ENCODE assay signal across 8 cellular contexts in the genomic region with DNA sequence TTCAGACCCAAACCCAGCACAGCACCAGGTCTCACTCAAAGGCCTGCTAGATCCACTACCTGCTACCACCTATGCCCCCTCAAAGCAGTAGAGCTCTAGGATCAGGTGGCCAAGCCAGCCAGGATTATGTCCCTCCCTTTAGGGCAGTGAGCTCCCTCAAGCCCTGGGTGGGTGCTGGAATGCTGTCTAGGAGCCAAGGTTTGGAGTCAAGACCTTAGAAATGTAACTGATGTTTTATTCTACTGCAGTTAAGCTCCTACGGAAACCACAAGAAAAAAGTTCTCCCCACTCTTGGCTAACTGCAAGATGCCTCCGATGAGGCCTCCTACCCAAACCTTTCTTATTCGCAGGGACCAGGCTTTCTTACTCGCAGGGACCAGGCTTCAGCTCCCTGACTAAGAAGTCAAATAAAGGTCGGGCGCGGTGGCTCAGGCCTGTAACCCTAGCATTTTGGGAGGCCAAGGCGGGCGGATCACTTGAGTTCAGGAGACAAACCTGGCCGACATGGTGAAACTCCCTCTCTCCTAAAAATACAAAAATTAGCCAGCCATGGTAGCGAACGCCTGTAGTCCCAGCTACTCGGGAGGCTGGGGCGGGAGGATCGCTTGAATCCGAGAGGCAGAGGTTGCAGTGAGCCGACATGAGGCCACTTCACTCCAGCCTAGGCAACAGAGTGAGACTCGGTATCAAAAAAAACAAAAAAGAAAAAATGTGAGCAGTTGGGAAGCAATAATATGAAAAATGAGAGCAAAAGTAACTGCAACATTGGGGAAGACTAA. TPM values are rescaled to one million over a fixed set of nuclear protein-coding genes. Genes with fewer than 3 reads are reported as not detected.
DNase-seq lines count a peak whose midpoint lies in the region; ATAC-seq and TF ChIP-seq lines count a peak whose summit lies in the region.

No MANE protein-coding gene starts in this region.

- no peaks in the 10 kb centered on the region for H3K36me3 ChIP-seq in adipocyte (ENCODE audit: control insufficient read depth, insufficient read depth, low read length, severe bottlenecking)
- no peaks in the 10 kb centered on the region for H3K36me3 ChIP-seq in right lobe of liver
- no peaks in the 10 kb centered on the region for H3K36me3 ChIP-seq in tibial nerve

- POLR2A ChIA-PET in HEK293T (lab: Yijun Ruan, JAX), result interaction anchor here (0.6 to 5.7 kb wide), 59 partner anchors 9 to 438 kb away, joined by 3 to 244 read pairs (median 8); partner anchors contain the start of genes AARSD1, ARL4D, BRCA1 and DHX8

- CTCF ChIA-PET in HEK293T (lab: Yijun Ruan, JAX), result interaction anchor here (0.6 to 2.4 kb wide), 2 partner anchors 116 to 399 kb away, joined by 3 to 19 read pairs; partner anchors contain the start of gene DHX8

- H3K9me3 Mint-ChIP-seq in activated T-cell treated with anti-CD3 and anti-CD28 coated beads, Interleukin-2, amount 50 U/mL, for 4 hours, result no peaks in the 10 kb centered on the region

- peak overlapping the region; percentile 81 for H3K4me3 ChIP-seq in adipocyte (ENCODE audit: low read length)
- no peak overlapping the region for H3K4me3 ChIP-seq in right lobe of liver
- H3K4me3 ChIP-seq in tibial nerve, result peak overlapping the region in 1 of 4 donors; percentile 8

- H3K36me3 Mint-ChIP-seq in activated T-cell treated with anti-CD3 and anti-CD28 coated beads, Interleukin-2, amount 50 U/mL, for 4 hours (ENCODE audit: insufficient read depth), result no peaks in the 10 kb centered on the region

- H3K4me3 Mint-ChIP-seq in activated T-cell treated with anti-CD3 and anti-CD28 coated beads, Interleukin-2, amount 50 U/mL, for 4 hours, result peak overlapping the region; percentile 87

- no peaks in the 10 kb centered on the region for H3K9me3 ChIP-seq in adipocyte (ENCODE audit: control insufficient read depth, low read length)
- H3K9me3 ChIP-seq in right lobe of liver, result no peaks in the 10 kb centered on the region
- H3K9me3 ChIP-seq in tibial nerve, result no peaks in the 10 kb centered on the region

- H3K4me1 ChIP-seq in adipocyte (ENCODE audit: control insufficient read depth, insufficient read depth, low read length) (peaks cover 22% of the 10 kb centered on the region), right lobe of liver (peaks cover 0 to 10% (median 6%) of the 10 kb centered on the region in 4 donors), tibial nerve (peaks cover 0 to 32% (median 23%) of the 10 kb centered on the region in 4 donors)

- TF ChIP-seq POLR2A in right lobe of liver (IDR thresholded peaks at IDR 0.05), result no peak
- no peak for TF ChIP-seq POLR2A in tibial nerve (IDR thresholded peaks at IDR 0.05)

- H3K27ac ChIP-seq in right lobe of liver, result peak overlapping the region; percentile 99 to 100 (median 99)
- H3K27ac ChIP-seq in tibial nerve, result peak overlapping the region; percentile 97 to 100 (median 100)

- no peak for TF ChIP-seq EP300 in tibial nerve (IDR thresholded peaks at IDR 0.05)

- no peaks in the 10 kb centered on the region for H3K27me3 ChIP-seq in adipocyte (replicated peaks; ENCODE audit: control insufficient read depth, insufficient read depth, low read length)
- no peaks in the 10 kb centered on the region for H3K27me3 ChIP-seq in right lobe of liver
- H3K27me3 ChIP-seq in tibial nerve, result no peaks in the 10 kb centered on the region

- ATAC-seq in activated T-cell treated with anti-CD3 and anti-CD28 coated beads, Interleukin-2, amount 50 U/mL, for 4 hours, result no peak
- ATAC-seq in right lobe of liver (no peak), GM18517 (IDR thresholded peaks at IDR 0.05; ENCODE audit: unreplicated experiment) (no peak)

- H3K9ac ChIP-seq in adipocyte (ENCODE audit: low read length), result peak overlapping the region; percentile 93

- no peak for DNase-seq in activated T-cell treated with anti-CD3 and anti-CD28 coated beads, Interleukin-2, amount 50 U/mL, for 4 hours
- DNase-seq in activated T-cell treated with anti-CD3 and anti-CD28 coated beads for 4 hours, result no peak
- peak; percentile 24 for DNase-seq in adipocyte (ENCODE audit: low read depth)
- peak in 1 of 3 donors; percentile 24 for DNase-seq in right lobe of liver
- no peak for DNase-seq in tibial nerve (ENCODE audit: low spot score in 2 of 2)
- DNase-seq in retina, result no peak
- no peak for DNase-seq in HEK293T (ENCODE audit: extremely low spot score)

- intact Hi-C loops in right lobe of liver (cut with DNase I), result no loop called here

- H3K27me3 Mint-ChIP-seq in activated T-cell treated with anti-CD3 and anti-CD28 coated beads, Interleukin-2, amount 50 U/mL, for 4 hours (ENCODE audit: low read depth), result no peaks in the 10 kb centered on the region

- WGBS in right lobe of liver (ENCODE audit: insufficient coverage, low coverage, low lambda C conversion rate, missing lambda C conversion rate), result 88% methylated on average over 13 of the region's 18 CpGs
- WGBS in tibial nerve, 2 donors, result 74 to 81% methylated on average over 18 of the region's 18 CpGs

- TF ChIP-seq CTCF in right lobe of liver (IDR thresholded peaks at IDR 0.05) (no peak), tibial nerve (IDR thresholded peaks at IDR 0.05) (no peak)

- H3K4me1 Mint-ChIP-seq in activated T-cell treated with anti-CD3 and anti-CD28 coated beads, Interleukin-2, amount 50 U/mL, for 4 hours (ENCODE audit: low read depth), result peaks cover 41% of the 10 kb centered on the region

TF ChIP-seq in HEK293T, 16 proteins besides CTCF, POLR2A, EP300 and RAD21:
- TF ChIP-seq ARNT (IDR thresholded peaks at IDR 0.05) (no peak), FOXM1 (IDR thresholded peaks at IDR 0.05; ENCODE audit: borderline replicate concordance) (no peak), ELF4 (IDR thresholded peaks at IDR 0.05) (no peak), LEF1 (IDR thresholded peaks at IDR 0.05; ENCODE audit: borderline replicate concordance) (no peak), HDGF (IDR thresholded peaks at IDR 0.05; ENCODE audit: borderline replicate concordance) (no peak), L3MBTL2 (conservative IDR thresholded peaks at IDR 0.05) (no peak), TARDBP (IDR thresholded peaks at IDR 0.05) (no peak), SUZ12 (IDR thresholded peaks at IDR 0.05) (no peak), ZNF384 (IDR thresholded peaks at IDR 0.05) (no peak), FOXK2 (IDR thresholded peaks at IDR 0.05) (no peak), SP1 (IDR thresholded peaks at IDR 0.05) (no peak), FOXA1 (IDR thresholded peaks at IDR 0.05) (no peak), NFRKB (IDR thresholded peaks at IDR 0.05) (no peak), CTBP1 (IDR thresholded peaks at IDR 0.05; ENCODE audit: borderline replicate concordance) (no peak), BHLHE40 (IDR thresholded peaks at IDR 0.05; ENCODE audit: borderline replicate concordance) (no peak)
- TF ChIP-seq, protein P1, sequence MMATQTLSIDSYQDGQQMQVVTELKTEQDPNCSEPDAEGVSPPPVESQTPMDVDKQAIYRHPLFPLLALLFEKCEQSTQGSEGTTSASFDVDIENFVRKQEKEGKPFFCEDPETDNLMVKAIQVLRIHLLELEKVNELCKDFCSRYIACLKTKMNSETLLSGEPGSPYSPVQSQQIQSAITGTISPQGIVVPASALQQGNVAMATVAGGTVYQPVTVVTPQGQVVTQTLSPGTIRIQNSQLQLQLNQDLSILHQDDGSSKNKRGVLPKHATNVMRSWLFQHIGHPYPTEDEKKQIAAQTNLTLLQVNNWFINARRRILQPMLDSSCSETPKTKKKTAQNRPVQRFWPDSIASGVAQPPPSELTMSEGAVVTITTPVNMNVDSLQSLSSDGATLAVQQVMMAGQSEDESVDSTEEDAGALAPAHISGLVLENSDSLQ (IDR thresholded peaks at IDR 0.05), result no peak

RNA-seq across cellular contexts. Expression of gene ARL4D, which starts 31.8 kb away (rescaled TPM):
- total RNA-seq in activated T-cell treated with anti-CD3 and anti-CD28 coated beads, Interleukin-2, amount 50 U/mL, for 4 hours, result 1 to 10 TPM; 1.7 to 2.6 (median 1.8) TPM
- total RNA-seq in right lobe of liver, result 10 to 100 TPM; 10.9 to 31.8 (median 13.2) TPM
- 10 to 100 TPM; 27.9 to 65.8 (median 53.0) TPM for total RNA-seq in tibial nerve
